8 cellular contexts compared by ENCODE assay signal in genomic region chr9:17462869-17463464, GRCh38.
DNase-seq lines count a peak whose midpoint lies in the region; ATAC-seq, FAIRE-seq and TF ChIP-seq lines count a peak whose summit lies in the region.

No MANE protein-coding gene starts in this region.

- H3K4me1 ChIP-seq in Caco-2 (no peaks in the 10 kb centered on the region), OCI-LY3 (ENCODE audit: low read length) (no peaks in the 10 kb centered on the region)

- H3K27me3 Mint-ChIP-seq in Caco-2 (ENCODE audit: insufficient read depth, unreplicated experiment) = no peaks in the 10 kb centered on the region

- no peaks in the 10 kb centered on the region for H4K20me1 ChIP-seq in OCI-LY3 (ENCODE audit: insufficient read depth, low read length)

- no peaks in the 10 kb centered on the region for H3K79me2 ChIP-seq in OCI-LY3 (ENCODE audit: low read length)

- no TSS peak for BruUV-seq in Caco-2 (replicated peaks; lab: Mats Ljungman, UMichigan)

- CTCF ChIA-PET in Caco-2 (lab: Charles Lee) = interaction anchor here (1.0 kb wide), 1 partner anchor 400 kb away, joined by 5 read pairs; no protein-coding TSS in a partner anchor

- no peak for FAIRE-seq in HTR-8/SVneo (lab: Jason Lieb, UNC)

- no peak overlapping the region for H3K9ac ChIP-seq in OCI-LY3 (ENCODE audit: low read length)

- POLR2A ChIA-PET in Caco-2 (lab: Charles Lee) = no interaction called here

- intact Hi-C loops in Caco-2 (cut with micrococcal nuclease; ENCODE audit: unreplicated experiment) = loop anchor here (1.0 to 2.0 kb wide), 3 partner anchors 244 to 400 kb away; no protein-coding TSS in a partner anchor

- no peaks in the 10 kb centered on the region for H3K4me1 Mint-ChIP-seq in Caco-2 (ENCODE audit: low read depth, unreplicated experiment)

- H3K27me3 ChIP-seq in Caco-2 (replicated peaks; ENCODE audit: control insufficient read depth, insufficient read depth, low read length) = no peaks in the 10 kb centered on the region
- no peaks in the 10 kb centered on the region for H3K27me3 ChIP-seq in OCI-LY3 (ENCODE audit: low read depth, low read length)

- no peak overlapping the region for H3K27ac Mint-ChIP-seq in Caco-2 (ENCODE audit: unreplicated experiment)

- H3K4me3 Mint-ChIP-seq in Caco-2 (ENCODE audit: unreplicated experiment) = no peak overlapping the region

- H3K27ac ChIP-seq in OCI-LY3 (ENCODE audit: low read length) = no peak overlapping the region

- no peaks in the 10 kb centered on the region for H3K36me3 Mint-ChIP-seq in Caco-2 (ENCODE audit: insufficient read depth, unreplicated experiment)

- TF ChIP-seq CTCF in Caco-2 (IDR thresholded peaks at IDR 0.05; ENCODE audit: insufficient read depth in 1 of 2, low read depth in 1 of 2, low read length in 1 of 2, severe bottlenecking in 1 of 2, unreplicated experiment in 1 of 2) = peak; percentile 42 to 54
- peak; percentile 73 for TF ChIP-seq CTCF in OCI-LY3 (IDR thresholded peaks at IDR 0.05; ENCODE audit: low read depth, low read length)

- no peaks in the 10 kb centered on the region for H3K9me3 Mint-ChIP-seq in Caco-2 (ENCODE audit: unreplicated experiment)

- H3K9me3 ChIP-seq in Caco-2 (no peaks in the 10 kb centered on the region), OCI-LY3 (ENCODE audit: insufficient read depth, low read length) (no peaks in the 10 kb centered on the region)

- H3K4me3 ChIP-seq in Caco-2 (ENCODE audit: low read depth, low read length) = no peak overlapping the region
- no peak overlapping the region for H3K4me3 ChIP-seq in OCI-LY3 (ENCODE audit: low read length)

- H3K4me2 ChIP-seq in OCI-LY3 (ENCODE audit: low read length) = no peak overlapping the region

- no peak overlapping the region for H2AFZ ChIP-seq in OCI-LY3 (ENCODE audit: low read depth, low read length)

- DNase-seq in Caco-2 = peak in 1 of 2 experiments; percentile 32
- DNase-seq in HTR-8/SVneo (ENCODE audit: insufficient read length, low spot score) = peak; percentile 6
- DNase-seq in dermis blood vessel endothelial cell = peak; percentile 74
- DNase-seq in middle frontal gyrus (ENCODE audit: extremely low spot score, low spot score) = peak; percentile 43

- ATAC-seq in GM18517 (IDR thresholded peaks at IDR 0.05; ENCODE audit: unreplicated experiment) (peak; percentile 82), HG02642 (IDR thresholded peaks at IDR 0.05; ENCODE audit: poor library complexity, unreplicated experiment) (no peak), HG03196 (IDR thresholded peaks at IDR 0.05; ENCODE audit: unreplicated experiment) (no peak)

- H3K36me3 ChIP-seq in Caco-2 (ENCODE audit: control insufficient read depth, insufficient read depth, low read length) (no peaks in the 10 kb centered on the region), OCI-LY3 (replicated peaks; ENCODE audit: low read depth, low read length) (no peaks in the 10 kb centered on the region)
